ENCODE assay signal across 5 cellular contexts in genomic region chr12:6883252-6883651, GRCh38.
"Had no signal": no experiment of that assay in that cellular context is flagged by ENCODE, and none has a peak within 500 bp of the region (broad histone marks: within the 10 kb centered on the region; RNA-seq: fewer than 3 reads in every experiment).

No MANE protein-coding gene starts in this region.

- H3K9me3 ChIP-seq: HAP-1 had no signal

- H3K9ac ChIP-seq: GM23248 had no signal

- H3K4me1 Mint-ChIP-seq: IgD-negative memory B cell had no signal

- H3K4me3 Mint-ChIP-seq: IgD-negative memory B cell had no signal

- H3K4me3 ChIP-seq: GM23248, HAP-1 had no signal

- H2AFZ ChIP-seq: GM23248 had no signal

- H3K9me3 Mint-ChIP-seq: IgD-negative memory B cell had no signal

- DNase-seq: GM23248, GOT3, KBM-7 had no signal

- H3K27me3 Mint-ChIP-seq: IgD-negative memory B cell had no signal

- H3K27ac ChIP-seq: GM23248 had no signal
